ENCODE assay signal across 21 cellular contexts in genomic region chr7:154770962-154771361, GRCh38.
"Had no signal": no experiment of that assay in that cellular context is flagged by ENCODE, and none has a peak within 500 bp of the region (broad histone marks: within the 10 kb centered on the region; RNA-seq: fewer than 3 reads in every experiment).

No MANE protein-coding gene starts in this region.

- H3K36me3 ChIP-seq: esophagus squamous epithelium, heart right ventricle, ovary, thyroid gland, vagina had no signal

- ATAC-seq: effector memory CD8-positive, alpha-beta T cell; heart right ventricle; natural killer cell; psoas muscle; right cardiac atrium had no signal

- H3K9me3 ChIP-seq: ovary, psoas muscle, sigmoid colon, stomach, thyroid gland, vagina had no signal

- H3K4me3 ChIP-seq: esophagus squamous epithelium, heart right ventricle, lung, ovary, psoas muscle, sigmoid colon, stomach, thyroid gland, vagina had no signal

- H3K27me3 ChIP-seq: esophagus squamous epithelium, ovary, sigmoid colon, stomach, thyroid gland, vagina had no signal

- H3K4me1 ChIP-seq: esophagus squamous epithelium, heart right ventricle, psoas muscle, sigmoid colon, stomach, thyroid gland, vagina had no signal

- DNase-seq: effector memory CD8-positive, alpha-beta T cell; erythroblast; esophagus squamous epithelium; foreskin melanocyte; glutamatergic neuron; heart right ventricle; hippocampal formation; natural killer cell; occipital lobe; ovary; psoas muscle; right cardiac atrium; sigmoid colon; stimulated activated CD4-positive, alpha-beta T cell treated with anti-CD3 and anti-CD28 coated beads, Interleukin-2, amount 100 ng/mL, for 24 hours; stimulated activated CD4-positive, alpha-beta T cell treated with anti-CD3 and anti-CD28 coated beads, Interleukin-4, amount 100 ng/mL, for 24 hours; stimulated activated naive CD4-positive, alpha-beta T cell treated with Interleukin-2 at 50 U/mL for 16 hours; stomach; thyroid gland; trophoblast cell had no signal

- H3K27ac ChIP-seq: esophagus squamous epithelium, heart right ventricle, ovary, psoas muscle, sigmoid colon, stomach, thyroid gland, vagina had no signal
